10 cellular contexts compared by ENCODE assay signal in genomic region chr12:47753021-47754001, GRCh38. TPM values are rescaled to one million over a fixed set of nuclear protein-coding genes. Genes with fewer than 3 reads are reported as not detected.
A peak's percentile ranks its signal among the peaks of the same experiment; 100 is the strongest.
DNase-seq lines count a peak whose midpoint lies in the region; ATAC-seq and TF ChIP-seq lines count a peak whose summit lies in the region.
"Had no signal": no experiment of that assay in that cellular context is flagged by ENCODE, and none has a peak within 500 bp of the region (broad histone marks: within the 10 kb centered on the region; RNA-seq: fewer than 3 reads in every experiment).

No MANE protein-coding gene starts in this region.

- H4K20me1 ChIP-seq in OCI-LY7 (ENCODE audit: insufficient read depth, low read length), result no peaks in the 10 kb centered on the region

- TF ChIP-seq POLR2A in esophagus muscularis mucosa (IDR thresholded peaks at IDR 0.05; ENCODE audit: low read depth), result no peak

- no peaks in the 10 kb centered on the region for H3K27me3 Mint-ChIP-seq in Caco-2 (ENCODE audit: insufficient read depth, unreplicated experiment)
- H3K27me3 Mint-ChIP-seq in osteocyte (ENCODE audit: unreplicated experiment), result no peaks in the 10 kb centered on the region
- peaks cover 5 to 15% (median 14%) of the 10 kb centered on the region in 3 donors for H3K27me3 Mint-ChIP-seq in CD14-positive monocyte (ENCODE audit: low read depth in 3 of 3)

- WGBS in esophagus muscularis mucosa, result 67% methylated on average over 9 of the region's 11 CpGs

- H2AFZ ChIP-seq in OCI-LY7 (ENCODE audit: low read length), result no peak overlapping the region

- peak overlapping the region; percentile 51 for H3K27ac Mint-ChIP-seq in Caco-2 (ENCODE audit: unreplicated experiment)
- peak overlapping the region; percentile 75 for H3K27ac Mint-ChIP-seq in osteocyte (ENCODE audit: unreplicated experiment)
- peak overlapping the region in 2 of 7 donors; percentile 18 to 76 for H3K27ac Mint-ChIP-seq in CD14-positive monocyte

- no peaks in the 10 kb centered on the region for H3K36me3 ChIP-seq in Caco-2 (ENCODE audit: control insufficient read depth, insufficient read depth, low read length)
- no peaks in the 10 kb centered on the region for H3K36me3 ChIP-seq in OCI-LY7 (ENCODE audit: insufficient read depth, low read length)
- H3K36me3 ChIP-seq in esophagus muscularis mucosa, result peaks cover 0 to 45% (median 20%) of the 10 kb centered on the region in 4 donors

- no peaks in the 10 kb centered on the region for H3K9me3 ChIP-seq in Caco-2
- H3K9me3 ChIP-seq in OCI-LY7 (ENCODE audit: low read length), result no peaks in the 10 kb centered on the region
- no peaks in the 10 kb centered on the region for H3K9me3 ChIP-seq in esophagus muscularis mucosa

- DNase-seq in Caco-2 (no peak), OCI-LY7 (ENCODE audit: low spot score) (no peak), esophagus muscularis mucosa (ENCODE audit: extremely low spot score) (no peak), osteocyte (ENCODE audit: extremely low spot score, unreplicated experiment) (no peak), inferior parietal cortex (ENCODE audit: extremely low spot score) (no peak), CD14-positive monocyte (ENCODE audit: low spot score) (no peak), epidermal melanocyte (ENCODE audit: insufficient read length, low spot score) (no peak)
- DNase-seq: activated CD4-positive, alpha-beta T cell treated with anti-CD3 and anti-CD28 coated beads for 4 hours; GDM1 had no signal

- intact Hi-C loops in Caco-2 (cut with micrococcal nuclease; ENCODE audit: unreplicated experiment) (no loop called here), OCI-LY7 (cut with micrococcal nuclease; ENCODE audit: unreplicated experiment) (no loop called here), esophagus muscularis mucosa (cut with DNase I) (no loop called here), CD14-positive monocyte (cut with micrococcal nuclease) (no loop called here)

- no peaks in the 10 kb centered on the region for H3K27me3 ChIP-seq in Caco-2 (replicated peaks; ENCODE audit: control insufficient read depth, insufficient read depth, low read length)
- H3K27me3 ChIP-seq in esophagus muscularis mucosa, result no peaks in the 10 kb centered on the region

- BruUV-seq in Caco-2 (replicated peaks; lab: Mats Ljungman, UMichigan) (no TSS peak), OCI-LY7 (replicated peaks; lab: Mats Ljungman, UMichigan) (no TSS peak)

- TF ChIP-seq CTCF in Caco-2 (IDR thresholded peaks at IDR 0.05; ENCODE audit: insufficient read depth in 1 of 2, low read depth in 1 of 2, low read length in 1 of 2, severe bottlenecking in 1 of 2, unreplicated experiment in 1 of 2) (no peak), OCI-LY7 (conservative IDR thresholded peaks at IDR 0.05; ENCODE audit: low read length) (no peak), esophagus muscularis mucosa (IDR thresholded peaks at IDR 0.05) (no peak), osteocyte (IDR thresholded peaks at IDR 0.05) (no peak), CD14-positive monocyte (IDR thresholded peaks at IDR 0.05) (no peak)

- H3K4me2 ChIP-seq in OCI-LY7 (ENCODE audit: low read length), result peak overlapping the region; percentile 16; the same call in 1 of the 2 replicates

- CTCF ChIA-PET in Caco-2 (lab: Charles Lee), result interaction anchor here (0.9 to 2.8 kb wide), 3 partner anchors 9 to 15 kb away, joined by 7 to 22 read pairs (median 13); no protein-coding TSS in a partner anchor
- CTCF ChIA-PET in OCI-LY7 (lab: Charles Lee; ENCODE audit: unreplicated experiment), result no interaction called here

- POLR2A ChIA-PET in Caco-2 (lab: Charles Lee) (no interaction called here), OCI-LY7 (lab: Charles Lee) (interaction anchor here (6.7 kb wide), 1 partner anchor 12 kb away, joined by 44 read pairs; no protein-coding TSS in a partner anchor)

- H3K4me1 Mint-ChIP-seq in Caco-2 (ENCODE audit: low read depth, unreplicated experiment) (peaks cover 19% of the 10 kb centered on the region), osteocyte (ENCODE audit: unreplicated experiment) (peaks cover 28% of the 10 kb centered on the region), CD14-positive monocyte (peaks cover 38% of the 10 kb centered on the region)

- H3K27ac ChIP-seq in OCI-LY7 (ENCODE audit: low read depth, low read length, poor library complexity, severe bottlenecking) (no peak overlapping the region), esophagus muscularis mucosa (replicated peaks in 1 of 4) (peak overlapping the region; percentile 44 to 72 (median 67))

- no peak for TF ChIP-seq EP300 in esophagus muscularis mucosa (IDR thresholded peaks at IDR 0.05)

- no peaks in the 10 kb centered on the region for H3K79me2 ChIP-seq in OCI-LY7 (ENCODE audit: insufficient read depth, low read depth, low read length)

- H3K4me1 ChIP-seq in Caco-2 (peaks cover 17% of the 10 kb centered on the region), OCI-LY7 (ENCODE audit: insufficient read depth, low read length, poor library complexity, severe bottlenecking) (peaks cover 47% of the 10 kb centered on the region), esophagus muscularis mucosa (peaks cover 37 to 58% (median 46%) of the 10 kb centered on the region in 4 donors)

- H3K9me3 Mint-ChIP-seq in Caco-2 (ENCODE audit: unreplicated experiment), result no peaks in the 10 kb centered on the region
- no peaks in the 10 kb centered on the region for H3K9me3 Mint-ChIP-seq in osteocyte (ENCODE audit: unreplicated experiment)
- no peaks in the 10 kb centered on the region for H3K9me3 Mint-ChIP-seq in CD14-positive monocyte

- no peak for ATAC-seq in GM21360 (IDR thresholded peaks at IDR 0.05; ENCODE audit: unreplicated experiment)

- H3K4me3 ChIP-seq in Caco-2 (ENCODE audit: low read depth, low read length) (no peak overlapping the region), OCI-LY7 (ENCODE audit: low read depth, low read length, poor library complexity, severe bottlenecking) (no peak overlapping the region), esophagus muscularis mucosa (peak overlapping the region in 1 of 4 donors; percentile 18)

- H3K4me3 Mint-ChIP-seq in Caco-2 (ENCODE audit: unreplicated experiment), result no peak overlapping the region
- H3K4me3 Mint-ChIP-seq in osteocyte (ENCODE audit: unreplicated experiment), result no peak overlapping the region
- no peak overlapping the region for H3K4me3 Mint-ChIP-seq in CD14-positive monocyte

- H3K36me3 Mint-ChIP-seq in Caco-2 (ENCODE audit: insufficient read depth, unreplicated experiment) (no peaks in the 10 kb centered on the region), osteocyte (ENCODE audit: unreplicated experiment) (no peaks in the 10 kb centered on the region), CD14-positive monocyte (no peaks in the 10 kb centered on the region)

- no peaks in the 10 kb centered on the region for H3K9me2 ChIP-seq in OCI-LY7 (ENCODE audit: insufficient read depth, low read length)

RNA-seq across cellular contexts. Expression of gene RAPGEF3, which starts 5.4 kb away (rescaled TPM):
- total RNA-seq in Caco-2 (2022) (1.2 and 2.3 TPM in 2 replicates), OCI-LY7 (2022) (2.9 and 4.7 TPM in 2 replicates), esophagus muscularis mucosa (10 to 100 TPM; 18.3 to 48.2 (median 32.5) TPM), osteocyte (1.2 and 1.9 TPM in 2 replicates)
- total RNA-seq in OCI-LY7 (2014; rRNA removed; shearing (Covaris generic)), result 0.69 and 0.80 TPM in 2 replicates
- under 1 TPM; 0.08 to 0.60 TPM for polyA plus RNA-seq in CD14-positive monocyte

RNA-seq across cellular contexts. Expression of gene SLC48A1, which starts 19.7 kb away (rescaled TPM):
- 34.3 and 37.5 TPM in 2 replicates for total RNA-seq in Caco-2 (2022)
- total RNA-seq in OCI-LY7 (2014; rRNA removed; shearing (Covaris generic)), result 3.8 and 9.6 TPM in 2 replicates
- total RNA-seq in OCI-LY7 (2022), result 8.6 and 12.0 TPM in 2 replicates
- total RNA-seq in esophagus muscularis mucosa, result 10 to 100 TPM; 34.5 to 56.0 (median 40.7) TPM
- 21.2 and 21.6 TPM in 2 replicates for total RNA-seq in osteocyte
- polyA plus RNA-seq in CD14-positive monocyte, result 10 to 100 TPM; 15.8 to 19.6 TPM

RNA-seq across cellular contexts. Expression of gene ENDOU, which starts 28.0 kb away (rescaled TPM):
- total RNA-seq in Caco-2 (2022) (0.43 and 0.53 TPM in 2 replicates), OCI-LY7 (2022) (0.55 TPM in 1 of 2 replicates, not detected in the other), esophagus muscularis mucosa (1 to 10 TPM in 1 of 4 donors, under 1 TPM in 1, not detected in 2; 0.39 to 2.0 TPM), osteocyte (not detected in 2 replicates)
- total RNA-seq in OCI-LY7 (2014; rRNA removed; shearing (Covaris generic)), result 0.19 TPM in 1 of 2 replicates, not detected in the other
- polyA plus RNA-seq in CD14-positive monocyte, result under 1 TPM in 1 of 2 donors, not detected in 1; 0.40 TPM

RNA-seq across cellular contexts. Expression of gene RPAP3, which starts 47.5 kb away (rescaled TPM):
- total RNA-seq in Caco-2 (2022) (58.1 and 67.7 TPM in 2 replicates), OCI-LY7 (2022) (52.9 and 53.9 TPM in 2 replicates), esophagus muscularis mucosa (10 to 100 TPM; 10.3 to 17.9 (median 13.5) TPM), osteocyte (28.7 and 33.4 TPM in 2 replicates)
- 21.6 and 25.1 TPM in 2 replicates for total RNA-seq in OCI-LY7 (2014; rRNA removed; shearing (Covaris generic))
- polyA plus RNA-seq in CD14-positive monocyte, result 10 to 100 TPM; 19.0 to 20.6 TPM
